Comparison of ENCODE assay signal across 10 cellular contexts in the genomic region with DNA sequence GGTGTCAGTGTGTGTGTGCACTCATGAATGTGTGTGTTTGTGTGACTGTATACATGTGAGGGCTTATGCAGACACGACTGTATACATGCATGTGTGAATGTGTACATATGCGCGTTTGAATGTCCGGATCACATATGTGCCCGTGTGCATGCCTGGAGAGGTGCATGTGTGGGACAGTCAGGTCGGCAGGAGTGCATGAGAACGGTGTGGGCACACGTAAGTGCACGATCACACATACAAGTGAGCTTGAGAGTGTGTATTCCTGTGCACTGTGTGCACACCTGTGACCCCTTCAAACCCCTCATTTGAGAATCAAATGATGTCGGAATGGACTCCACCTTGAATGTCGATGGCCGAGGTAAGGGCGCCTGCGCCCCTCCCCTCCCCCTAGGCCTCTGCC. TPM values are rescaled to one million over a fixed set of nuclear protein-coding genes. Genes with fewer than 3 reads are reported as not detected.
DNase-seq lines count a peak whose midpoint lies in the region; ATAC-seq and TF ChIP-seq lines count a peak whose summit lies in the region.
"Had no signal": no experiment of that assay in that cellular context is flagged by ENCODE, and none has a peak within 500 bp of the region (broad histone marks: within the 10 kb centered on the region; RNA-seq: fewer than 3 reads in every experiment).

No MANE protein-coding gene starts in this region.

- H3K4me3 Mint-ChIP-seq in activated naive CD4-positive, alpha-beta T cell treated with anti-CD3 and anti-CD28 coated beads, Interleukin-2, amount 50 U/mL, for 24 hours, result peak overlapping the region; percentile 74
- H3K4me3 Mint-ChIP-seq in T-cell (peak overlapping the region; percentile 71 to 82 (median 73)), type B pancreatic cell (peak overlapping the region; percentile 76)

- 45 to 61% methylated on average over 14 of the region's 14 CpGs for WGBS in upper lobe of left lung, 2 donors

- ATAC-seq in T-cell (replicated peaks in 1 of 4) (no peak), upper lobe of left lung (ENCODE audit: low FRiP score in 2 of 2) (no peak)

- H3K9me3 Mint-ChIP-seq in activated naive CD4-positive, alpha-beta T cell treated with anti-CD3 and anti-CD28 coated beads, Interleukin-2, amount 50 U/mL, for 24 hours, result no peaks in the 10 kb centered on the region
- H3K9me3 Mint-ChIP-seq in T-cell (no peaks in the 10 kb centered on the region), type B pancreatic cell (no peaks in the 10 kb centered on the region)

- no peak for TF ChIP-seq POLR2A in upper lobe of left lung (IDR thresholded peaks at IDR 0.05)

- POLR2A ChIA-PET in T-cell (lab: Charles Lee), result no interaction called here

- H3K4me3 ChIP-seq in iPS-15b (ENCODE audit: low read depth, low read length) (peak overlapping the region; percentile 72), upper lobe of left lung (no peak overlapping the region)

- no peak for TF ChIP-seq EP300 in upper lobe of left lung (IDR thresholded peaks at IDR 0.05)

- peaks cover 21% of the 10 kb centered on the region for H3K27me3 Mint-ChIP-seq in activated naive CD4-positive, alpha-beta T cell treated with anti-CD3 and anti-CD28 coated beads, Interleukin-2, amount 50 U/mL, for 24 hours
- H3K27me3 Mint-ChIP-seq in T-cell, result peaks cover 20 to 38% of the 10 kb centered on the region in 2 donors
- H3K27me3 Mint-ChIP-seq in type B pancreatic cell, result peaks cover 77% of the 10 kb centered on the region

- H3K9me3 ChIP-seq in iPS-15b (ENCODE audit: control insufficient read depth, insufficient read depth, low read length) (no peaks in the 10 kb centered on the region), upper lobe of left lung (no peaks in the 10 kb centered on the region)

- peaks cover 15% of the 10 kb centered on the region for H3K4me1 Mint-ChIP-seq in activated naive CD4-positive, alpha-beta T cell treated with anti-CD3 and anti-CD28 coated beads, Interleukin-2, amount 50 U/mL, for 24 hours
- H3K4me1 Mint-ChIP-seq in T-cell (peaks cover 22 to 31% (median 27%) of the 10 kb centered on the region in 3 donors), type B pancreatic cell (ENCODE audit: unreplicated experiment) (peaks cover 22% of the 10 kb centered on the region)

- peaks cover 7% of the 10 kb centered on the region for H3K4me1 ChIP-seq in iPS-15b (ENCODE audit: control insufficient read depth, insufficient read depth, low read length)
- H3K4me1 ChIP-seq in upper lobe of left lung, result peaks cover 27 to 37% (median 31%) of the 10 kb centered on the region in 4 donors

- CTCF ChIA-PET in T-cell (lab: Charles Lee), result interaction anchor here in 1 of 2 donors (0.5 kb wide), 1 partner anchor 466 kb away, joined by 5 read pairs; no protein-coding TSS in a partner anchor

- no peak overlapping the region for H3K9ac ChIP-seq in iPS-15b (ENCODE audit: low read depth, low read length)

- H3K27me3 ChIP-seq in iPS-15b (ENCODE audit: control insufficient read depth, insufficient read depth, low read length), result peaks cover 45% of the 10 kb centered on the region
- H3K27me3 ChIP-seq in upper lobe of left lung, result peaks cover 0 to 49% (median 28%) of the 10 kb centered on the region in 4 donors

- no peak overlapping the region for H3K27ac ChIP-seq in upper lobe of left lung

- DNase-seq in activated naive CD4-positive, alpha-beta T cell (lab: John Stamatoyannopoulos, UW), result no peak
- DNase-seq in T-cell (peak in 1 of 34 experiments; percentile 20), type B pancreatic cell (ENCODE audit: extremely low spot score, unreplicated experiment) (no peak), AG20443 (ENCODE audit: low spot score) (no peak), upper lobe of left lung (no peak), NOMO-1 (lab: John Stamatoyannopoulos, UW; ENCODE audit: unreplicated experiment in 2 of 2) (no peak)
- DNase-seq: cortex of kidney, kidney glomerular epithelial cell had no signal

- H3K36me3 ChIP-seq in iPS-15b (ENCODE audit: control insufficient read depth, insufficient read depth, low read length) (no peaks in the 10 kb centered on the region), upper lobe of left lung (no peaks in the 10 kb centered on the region)

- no peaks in the 10 kb centered on the region for H3K36me3 Mint-ChIP-seq in activated naive CD4-positive, alpha-beta T cell treated with anti-CD3 and anti-CD28 coated beads, Interleukin-2, amount 50 U/mL, for 24 hours
- H3K36me3 Mint-ChIP-seq in T-cell (no peaks in the 10 kb centered on the region), type B pancreatic cell (no peaks in the 10 kb centered on the region)

- H3K27ac Mint-ChIP-seq in activated naive CD4-positive, alpha-beta T cell treated with anti-CD3 and anti-CD28 coated beads, Interleukin-2, amount 50 U/mL, for 24 hours, result no peak overlapping the region
- H3K27ac Mint-ChIP-seq in T-cell (peak overlapping the region in 1 of 2 donors; percentile 3), type B pancreatic cell (no peak overlapping the region)

- no peak for TF ChIP-seq CTCF in type B pancreatic cell (conservative IDR thresholded peaks at IDR 0.05)
- TF ChIP-seq CTCF in upper lobe of left lung (IDR thresholded peaks at IDR 0.05), result no peak

RNA-seq across cellular contexts. Expression of gene NGFR, which starts 0.7 kb away (rescaled TPM):
- under 1 TPM; 0.20 to 0.40 (median 0.29) TPM for total RNA-seq in T-cell
- 2.1 and 41.3 TPM in 2 replicates for total RNA-seq in type B pancreatic cell (ENCODE audit: low replicate concordance)
- total RNA-seq in upper lobe of left lung, result 1 to 10 TPM; 1.3 to 2.9 (median 2.2) TPM
